ENCODE assay signal across 1 cellular context in genomic region chr16:3004781-3005284, GRCh38.
TF ChIP-seq lines count a peak whose summit lies in the region.

No MANE protein-coding gene starts in this region.

TF ChIP-seq in HEK293, 187 proteins besides CTCF, POLR2A, EP300 and RAD21 (continued from another document):
- TF ChIP-seq ZBTB26 (tag by site-specific recombination; optimal IDR thresholded peaks at IDR 0.05), result peak; percentile 42
- TF ChIP-seq ZNF692 (tag by site-specific recombination; IDR thresholded peaks at IDR 0.05), result peak; percentile 95
- peak; percentile 40; the same call in 1 of the 2 replicates for TF ChIP-seq PATZ1 (tag by site-specific recombination; IDR thresholded peaks at IDR 0.05)
- TF ChIP-seq ZNF701 (tag by site-specific recombination; IDR thresholded peaks at IDR 0.05), result no peak
- TF ChIP-seq ZSCAN16 (tag by site-specific recombination; IDR thresholded peaks at IDR 0.05), result no peak
- TF ChIP-seq ZNF404 (tag by site-specific recombination; IDR thresholded peaks at IDR 0.05), result no peak
- peak; percentile 54 for TF ChIP-seq ZIC2 (tag by site-specific recombination; IDR thresholded peaks at IDR 0.05)
- TF ChIP-seq ZNF623 (tag by site-specific recombination; IDR thresholded peaks at IDR 0.05), result no peak
- no peak for TF ChIP-seq ZBTB10 (tag by site-specific recombination; IDR thresholded peaks at IDR 0.05)
- peak; percentile 58 for TF ChIP-seq ZFHX2 (tag by site-specific recombination; conservative IDR thresholded peaks at IDR 0.05)
- 0 out of 2 replicates have a peak, but pooled peaks have one; percentile 59 for TF ChIP-seq ZBTB8A (tag by site-specific recombination; IDR thresholded peaks at IDR 0.05)
- TF ChIP-seq ZXDB (tag by site-specific recombination; IDR thresholded peaks at IDR 0.05), result 0 out of 2 replicates have a peak, but pooled peaks have one; percentile 14
- TF ChIP-seq GLIS2 (tag by site-specific recombination; IDR thresholded peaks at IDR 0.05), result peak; percentile 53
- TF ChIP-seq ZNF433 (tag by site-specific recombination; IDR thresholded peaks at IDR 0.05; ENCODE audit: low read depth), result no peak
- no peak for TF ChIP-seq ZNF580 (tag by site-specific recombination; IDR thresholded peaks at IDR 0.05)
- TF ChIP-seq ZNF391 (tag by site-specific recombination; IDR thresholded peaks at IDR 0.05; ENCODE audit: borderline replicate concordance, low read depth), result no peak
- no peak for TF ChIP-seq ZNF529 (tag by site-specific recombination; IDR thresholded peaks at IDR 0.05; ENCODE audit: insufficient replicate concordance)
- no peak for TF ChIP-seq ZNF837 (tag by site-specific recombination; IDR thresholded peaks at IDR 0.05)
- 0 out of 2 replicates have a peak, but pooled peaks have one; percentile 16 for TF ChIP-seq SP3 (tag by site-specific recombination; IDR thresholded peaks at IDR 0.05)
- no peak for TF ChIP-seq ZNF223 (tag by site-specific recombination; IDR thresholded peaks at IDR 0.05)
- TF ChIP-seq ZNF366 (tag by site-specific recombination; conservative IDR thresholded peaks at IDR 0.05), result no peak
- TF ChIP-seq ZNF266 (tag by site-specific recombination; IDR thresholded peaks at IDR 0.05; ENCODE audit: low read depth), result no peak
- TF ChIP-seq ZNF175 (tag by site-specific recombination; IDR thresholded peaks at IDR 0.05), result no peak
- TF ChIP-seq ZNF555 (tag by site-specific recombination; conservative IDR thresholded peaks at IDR 0.05), result no peak
- no peak for TF ChIP-seq ZNF146 (tag by site-specific recombination; IDR thresholded peaks at IDR 0.05)
- peak; percentile 93 for TF ChIP-seq ZFP69B (tag by site-specific recombination; IDR thresholded peaks at IDR 0.05)
- TF ChIP-seq ZFP41 (tag by site-specific recombination; IDR thresholded peaks at IDR 0.05; ENCODE audit: borderline replicate concordance), result no peak
- no peak for TF ChIP-seq ZNF548 (tag by site-specific recombination; IDR thresholded peaks at IDR 0.05)
- peak; percentile 95 for TF ChIP-seq KLF1 (tag by site-specific recombination; IDR thresholded peaks at IDR 0.05)
- peak; percentile 78 for TF ChIP-seq ZNF335 (tag by site-specific recombination; conservative IDR thresholded peaks at IDR 0.05)
- no peak for TF ChIP-seq ZNF140 (tag by site-specific recombination; IDR thresholded peaks at IDR 0.05)
